In genomic region chr22:40818192-40818746, GRCh38 we compare ENCODE assay signal across 8 cellular contexts. TPM values are rescaled to one million over a fixed set of nuclear protein-coding genes. Genes with fewer than 3 reads are reported as not detected.
A peak's percentile ranks its signal among the peaks of the same experiment; 100 is the strongest.
DNase-seq lines count a peak whose midpoint lies in the region; ATAC-seq and TF ChIP-seq lines count a peak whose summit lies in the region.

No MANE protein-coding gene starts in this region.

- WGBS in urinary bladder: 32% methylated on average over 14 of the region's 14 CpGs

- H3K4me1 Mint-ChIP-seq in activated naive CD4-positive, alpha-beta T cell treated with anti-CD3 and anti-CD28 coated beads, Interleukin-2, amount 50 U/mL, for 24 hours: peaks cover 43% of the 10 kb centered on the region

- H3K36me3 Mint-ChIP-seq in activated naive CD4-positive, alpha-beta T cell treated with anti-CD3 and anti-CD28 coated beads, Interleukin-2, amount 50 U/mL, for 24 hours: peaks cover 12% of the 10 kb centered on the region

- H3K27me3 ChIP-seq in ACC112 (ENCODE audit: insufficient read depth, low read length): no peaks in the 10 kb centered on the region
- H3K27me3 ChIP-seq in left lung: no peaks in the 10 kb centered on the region

- H3K27ac Mint-ChIP-seq in activated naive CD4-positive, alpha-beta T cell treated with anti-CD3 and anti-CD28 coated beads, Interleukin-2, amount 50 U/mL, for 24 hours: peak overlapping the region; percentile 93

- no peak for DNase-seq in left lung

- H3K4me1 ChIP-seq in ACC112 (ENCODE audit: control insufficient read depth, insufficient read depth, low read length, unreplicated experiment) (peaks cover 14% of the 10 kb centered on the region), left lung (peaks cover 4 to 33% of the 10 kb centered on the region in 2 donors), urinary bladder (ENCODE audit: insufficient read depth) (no peaks in the 10 kb centered on the region)

- no peaks in the 10 kb centered on the region for H3K27me3 Mint-ChIP-seq in activated naive CD4-positive, alpha-beta T cell treated with anti-CD3 and anti-CD28 coated beads, Interleukin-2, amount 50 U/mL, for 24 hours

- H3K4me3 Mint-ChIP-seq in activated naive CD4-positive, alpha-beta T cell treated with anti-CD3 and anti-CD28 coated beads, Interleukin-2, amount 50 U/mL, for 24 hours: peak overlapping the region; percentile 90

- intact Hi-C loops in left lung (cut with DNase I): no loop called here

- H3K4me3 ChIP-seq in ACC112 (ENCODE audit: low read depth, low read length) (peak overlapping the region; percentile 100), left lung (peak overlapping the region; percentile 93 to 96), urinary bladder (ENCODE audit: low read depth, low read length) (peak overlapping the region; percentile 92)

- ATAC-seq in HG02588 (IDR thresholded peaks at IDR 0.05; ENCODE audit: unreplicated experiment) (peak; percentile 6), left lung (no peak), HG02571 (IDR thresholded peaks at IDR 0.05; ENCODE audit: unreplicated experiment) (no peak), HG02870 (IDR thresholded peaks at IDR 0.05; ENCODE audit: unreplicated experiment) (no peak), GM21619 (IDR thresholded peaks at IDR 0.05; ENCODE audit: unreplicated experiment) (no peak)

- H3K9me3 Mint-ChIP-seq in activated naive CD4-positive, alpha-beta T cell treated with anti-CD3 and anti-CD28 coated beads, Interleukin-2, amount 50 U/mL, for 24 hours: no peaks in the 10 kb centered on the region

- TF ChIP-seq CTCF in left lung (IDR thresholded peaks at IDR 0.05): no peak

- H3K27ac ChIP-seq in ACC112 (ENCODE audit: low read depth, low read length) (no peak overlapping the region), left lung (no peak overlapping the region), urinary bladder (ENCODE audit: low read depth) (no peak overlapping the region)

- H3K9me3 ChIP-seq in left lung: no peaks in the 10 kb centered on the region

- peak overlapping the region; percentile 91 for H2AFZ ChIP-seq in ACC112 (ENCODE audit: low read length, unreplicated experiment)

- peaks cover 40% of the 10 kb centered on the region for H3K79me2 ChIP-seq in ACC112 (ENCODE audit: control insufficient read depth, insufficient read depth, low read length, unreplicated experiment)

- no peaks in the 10 kb centered on the region; the same call in 1 of the 2 replicates for H3K36me3 ChIP-seq in ACC112 (ENCODE audit: insufficient read depth, low read length)
- H3K36me3 ChIP-seq in left lung: peaks cover 0 to 8% of the 10 kb centered on the region in 2 donors
- H3K36me3 ChIP-seq in urinary bladder (ENCODE audit: insufficient read depth): no peaks in the 10 kb centered on the region

RNA-seq across cellular contexts. Expression of gene SLC25A17, which starts 0.9 kb away (rescaled TPM):
- total RNA-seq in left lung (10 to 100 TPM; 18.3 to 18.5 TPM), urinary bladder (20.1 TPM)
- polyA plus RNA-seq in urinary bladder: 13.3 TPM

RNA-seq across cellular contexts. Expression of gene ST13, which starts 38.2 kb away (rescaled TPM):
- total RNA-seq in left lung (100 to 1,000 TPM; 161 to 189 TPM), urinary bladder (159 TPM)
- polyA plus RNA-seq in urinary bladder: 233 TPM

RNA-seq across cellular contexts. Expression of gene XPNPEP3, which starts 38.7 kb away (rescaled TPM):
- 10 to 100 TPM; 23.2 to 24.6 TPM for total RNA-seq in left lung
- 11.0 TPM for total RNA-seq in urinary bladder
- polyA plus RNA-seq in urinary bladder: 5.1 TPM

RNA-seq across cellular contexts. Expression of gene DNAJB7, which starts 43.6 kb away (rescaled TPM):
- not detected for total RNA-seq in left lung
- total RNA-seq in urinary bladder: not detected
- not detected for polyA plus RNA-seq in urinary bladder
